In the genomic region with DNA sequence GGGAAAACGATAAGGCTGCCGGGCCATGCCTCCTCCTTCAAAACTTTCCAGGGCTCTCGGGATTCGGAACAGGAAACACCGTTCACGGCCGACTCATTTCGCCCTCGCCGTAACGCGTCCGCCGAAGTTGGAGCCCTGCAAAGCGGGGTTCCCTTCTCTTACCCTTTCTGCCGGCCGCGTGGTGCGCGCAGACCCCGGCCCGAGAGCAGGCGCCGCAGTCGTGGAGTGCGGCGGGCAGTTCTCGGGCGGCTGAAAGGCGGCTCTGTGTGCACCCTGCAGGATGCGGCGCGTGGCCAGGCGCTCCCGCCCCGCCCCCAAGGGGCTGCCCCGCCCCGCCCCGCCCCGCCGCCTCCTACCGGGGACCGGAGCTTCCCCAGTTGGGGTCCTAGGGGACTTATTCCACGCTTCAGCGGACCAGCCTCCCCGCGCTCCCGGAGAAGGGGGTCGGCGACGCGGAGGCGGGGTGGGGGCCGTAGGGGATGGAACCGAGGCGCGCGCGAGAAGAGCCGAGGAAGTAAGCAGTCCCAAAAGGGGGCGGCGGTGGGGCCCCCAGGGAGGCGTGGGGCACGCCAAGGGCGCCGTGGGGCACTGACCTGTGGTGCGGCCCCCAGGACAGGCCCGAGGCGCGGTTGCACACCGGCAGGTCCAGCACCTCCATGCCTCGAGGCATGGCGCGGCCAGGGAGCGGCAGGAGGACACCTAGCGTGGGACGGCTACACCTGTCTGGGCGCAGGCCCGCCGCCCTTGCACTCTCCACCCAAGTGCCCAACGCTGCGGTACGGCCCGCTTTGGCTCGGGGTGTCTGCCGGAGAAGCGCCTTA, we compare ENCODE assay signal across 1 cellular context.
A peak's percentile ranks its signal among the peaks of the same experiment; 100 is the strongest.
TF ChIP-seq lines count a peak whose summit lies in the region.

A gene (minus strand): TSS at position 268 of the 821 bp plus-strand sequence. CDS start 241 bp downstream, at position 27.

TF ChIP-seq in HEK293, 187 proteins besides CTCF, POLR2A, EP300 and RAD21 (continued from another document and continues in another):
- TF ChIP-seq ZNF596 (tag by site-specific recombination; IDR thresholded peaks at IDR 0.05), result no peak
- no peak for TF ChIP-seq HOXD13 (CRISPR knock-in tag; IDR thresholded peaks at IDR 0.05; ENCODE audit: borderline replicate concordance)
- TF ChIP-seq ZNF2 (tag by site-specific recombination; IDR thresholded peaks at IDR 0.05), result 0 out of 2 replicates have a peak, but pooled peaks have one; percentile 11
- no peak for TF ChIP-seq OVOL3 (tag by site-specific recombination; IDR thresholded peaks at IDR 0.05)
- TF ChIP-seq, protein P1, sequence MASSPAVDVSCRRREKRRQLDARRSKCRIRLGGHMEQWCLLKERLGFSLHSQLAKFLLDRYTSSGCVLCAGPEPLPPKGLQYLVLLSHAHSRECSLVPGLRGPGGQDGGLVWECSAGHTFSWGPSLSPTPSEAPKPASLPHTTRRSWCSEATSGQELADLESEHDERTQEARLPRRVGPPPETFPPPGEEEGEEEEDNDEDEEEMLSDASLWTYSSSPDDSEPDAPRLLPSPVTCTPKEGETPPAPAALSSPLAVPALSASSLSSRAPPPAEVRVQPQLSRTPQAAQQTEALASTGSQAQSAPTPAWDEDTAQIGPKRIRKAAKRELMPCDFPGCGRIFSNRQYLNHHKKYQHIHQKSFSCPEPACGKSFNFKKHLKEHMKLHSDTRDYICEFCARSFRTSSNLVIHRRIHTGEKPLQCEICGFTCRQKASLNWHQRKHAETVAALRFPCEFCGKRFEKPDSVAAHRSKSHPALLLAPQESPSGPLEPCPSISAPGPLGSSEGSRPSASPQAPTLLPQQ (tag by site-specific recombination; IDR thresholded peaks at IDR 0.05), result peak; percentile 74
- no peak for TF ChIP-seq ZNF239 (tag by site-specific recombination; IDR thresholded peaks at IDR 0.05)
- no peak for TF ChIP-seq ZNF175 (tag by site-specific recombination; IDR thresholded peaks at IDR 0.05)
- no peak for TF ChIP-seq ZNF274 (IDR thresholded peaks at IDR 0.05; ENCODE audit: low read length)
- no peak for TF ChIP-seq ZNF274 (tag by site-specific recombination; IDR thresholded peaks at IDR 0.05; ENCODE audit: borderline replicate concordance)
- no peak for TF ChIP-seq ZNF433 (tag by site-specific recombination; IDR thresholded peaks at IDR 0.05; ENCODE audit: low read depth)
- TF ChIP-seq, protein P2, sequence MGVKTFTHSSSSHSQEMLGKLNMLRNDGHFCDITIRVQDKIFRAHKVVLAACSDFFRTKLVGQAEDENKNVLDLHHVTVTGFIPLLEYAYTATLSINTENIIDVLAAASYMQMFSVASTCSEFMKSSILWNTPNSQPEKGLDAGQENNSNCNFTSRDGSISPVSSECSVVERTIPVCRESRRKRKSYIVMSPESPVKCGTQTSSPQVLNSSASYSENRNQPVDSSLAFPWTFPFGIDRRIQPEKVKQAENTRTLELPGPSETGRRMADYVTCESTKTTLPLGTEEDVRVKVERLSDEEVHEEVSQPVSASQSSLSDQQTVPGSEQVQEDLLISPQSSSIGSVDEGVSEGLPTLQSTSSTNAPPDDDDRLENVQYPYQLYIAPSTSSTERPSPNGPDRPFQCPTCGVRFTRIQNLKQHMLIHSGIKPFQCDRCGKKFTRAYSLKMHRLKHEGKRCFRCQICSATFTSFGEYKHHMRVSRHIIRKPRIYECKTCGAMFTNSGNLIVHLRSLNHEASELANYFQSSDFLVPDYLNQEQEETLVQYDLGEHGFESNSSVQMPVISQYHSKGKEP (tag by site-specific recombination; IDR thresholded peaks at IDR 0.05), result no peak
- TF ChIP-seq, protein P3, sequence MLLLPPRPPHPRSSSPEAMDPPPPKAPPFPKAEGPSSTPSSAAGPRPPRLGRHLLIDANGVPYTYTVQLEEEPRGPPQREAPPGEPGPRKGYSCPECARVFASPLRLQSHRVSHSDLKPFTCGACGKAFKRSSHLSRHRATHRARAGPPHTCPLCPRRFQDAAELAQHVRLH (tag by site-specific recombination; IDR thresholded peaks at IDR 0.05), result no peak
- TF ChIP-seq, protein P4, sequence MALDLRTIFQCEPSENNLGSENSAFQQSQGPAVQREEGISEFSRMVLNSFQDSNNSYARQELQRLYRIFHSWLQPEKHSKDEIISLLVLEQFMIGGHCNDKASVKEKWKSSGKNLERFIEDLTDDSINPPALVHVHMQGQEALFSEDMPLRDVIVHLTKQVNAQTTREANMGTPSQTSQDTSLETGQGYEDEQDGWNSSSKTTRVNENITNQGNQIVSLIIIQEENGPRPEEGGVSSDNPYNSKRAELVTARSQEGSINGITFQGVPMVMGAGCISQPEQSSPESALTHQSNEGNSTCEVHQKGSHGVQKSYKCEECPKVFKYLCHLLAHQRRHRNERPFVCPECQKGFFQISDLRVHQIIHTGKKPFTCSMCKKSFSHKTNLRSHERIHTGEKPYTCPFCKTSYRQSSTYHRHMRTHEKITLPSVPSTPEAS (tag by site-specific recombination; IDR thresholded peaks at IDR 0.05), result no peak
- TF ChIP-seq SCRT2 (tag by site-specific recombination; IDR thresholded peaks at IDR 0.05), result no peak
- TF ChIP-seq, protein P5, sequence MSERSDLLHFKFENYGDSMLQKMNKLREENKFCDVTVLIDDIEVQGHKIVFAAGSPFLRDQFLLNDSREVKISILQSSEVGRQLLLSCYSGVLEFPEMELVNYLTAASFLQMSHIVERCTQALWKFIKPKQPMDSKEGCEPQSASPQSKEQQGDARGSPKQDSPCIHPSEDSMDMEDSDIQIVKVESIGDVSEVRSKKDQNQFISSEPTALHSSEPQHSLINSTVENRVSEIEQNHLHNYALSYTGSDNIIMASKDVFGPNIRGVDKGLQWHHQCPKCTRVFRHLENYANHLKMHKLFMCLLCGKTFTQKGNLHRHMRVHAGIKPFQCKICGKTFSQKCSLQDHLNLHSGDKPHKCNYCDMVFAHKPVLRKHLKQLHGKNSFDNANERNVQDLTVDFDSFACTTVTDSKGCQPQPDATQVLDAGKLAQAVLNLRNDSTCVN (tag by site-specific recombination; optimal IDR thresholded peaks at IDR 0.05), result peak; percentile 72
- no peak for TF ChIP-seq ZNF324 (tag by site-specific recombination; IDR thresholded peaks at IDR 0.05)
- no peak for TF ChIP-seq ZNF391 (tag by site-specific recombination; IDR thresholded peaks at IDR 0.05; ENCODE audit: borderline replicate concordance, low read depth)
- no peak for TF ChIP-seq TRIM28 (IDR thresholded peaks at IDR 0.05; ENCODE audit: borderline replicate concordance, low read length)
- TF ChIP-seq ZIC2 (tag by site-specific recombination; IDR thresholded peaks at IDR 0.05), result peak; percentile 56; the same call in 1 of the 2 replicates
- TF ChIP-seq ZNF623 (tag by site-specific recombination; IDR thresholded peaks at IDR 0.05), result no peak
- no peak for TF ChIP-seq HOXC10 (CRISPR knock-in tag; IDR thresholded peaks at IDR 0.05)
- no peak for TF ChIP-seq ZNF292 (tag by site-specific recombination; IDR thresholded peaks at IDR 0.05; ENCODE audit: borderline replicate concordance, low read depth)
- TF ChIP-seq, protein P6, sequence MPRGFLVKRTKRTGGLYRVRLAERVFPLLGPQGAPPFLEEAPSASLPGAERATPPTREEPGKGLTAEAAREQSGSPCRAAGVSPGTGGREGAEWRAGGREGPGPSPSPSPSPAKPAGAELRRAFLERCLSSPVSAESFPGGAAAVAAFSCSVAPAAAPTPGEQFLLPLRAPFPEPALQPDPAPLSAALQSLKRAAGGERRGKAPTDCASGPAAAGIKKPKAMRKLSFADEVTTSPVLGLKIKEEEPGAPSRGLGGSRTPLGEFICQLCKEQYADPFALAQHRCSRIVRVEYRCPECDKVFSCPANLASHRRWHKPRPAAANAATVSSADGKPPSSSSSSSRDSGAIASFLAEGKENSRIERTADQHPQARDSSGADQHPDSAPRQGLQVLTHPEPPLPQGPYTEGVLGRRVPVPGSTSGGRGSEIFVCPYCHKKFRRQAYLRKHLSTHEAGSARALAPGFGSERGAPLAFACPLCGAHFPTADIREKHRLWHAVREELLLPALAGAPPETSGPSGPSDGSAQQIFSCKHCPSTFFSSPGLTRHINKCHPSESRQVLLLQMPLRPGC (tag by site-specific recombination; IDR thresholded peaks at IDR 0.05), result no peak
- no peak for TF ChIP-seq ZNF23 (tag by site-specific recombination; IDR thresholded peaks at IDR 0.05; ENCODE audit: borderline replicate concordance)
- TF ChIP-seq GLIS2 (tag by site-specific recombination; IDR thresholded peaks at IDR 0.05), result peak; percentile 91
- TF ChIP-seq ZBTB20 (tag by site-specific recombination; IDR thresholded peaks at IDR 0.05), result peak; percentile 71
- no peak for TF ChIP-seq ZNF768 (tag by site-specific recombination; IDR thresholded peaks at IDR 0.05)
- no peak for TF ChIP-seq GLI4 (tag by site-specific recombination; IDR thresholded peaks at IDR 0.05)
- peak; percentile 54 for TF ChIP-seq ZNF341 (tag by site-specific recombination; IDR thresholded peaks at IDR 0.05; ENCODE audit: low read depth)
- TF ChIP-seq GLIS1 (tag by site-specific recombination; IDR thresholded peaks at IDR 0.05), result peak; percentile 65
- no peak for TF ChIP-seq ZNF10 (tag by site-specific recombination; IDR thresholded peaks at IDR 0.05)
- TF ChIP-seq, protein P7, sequence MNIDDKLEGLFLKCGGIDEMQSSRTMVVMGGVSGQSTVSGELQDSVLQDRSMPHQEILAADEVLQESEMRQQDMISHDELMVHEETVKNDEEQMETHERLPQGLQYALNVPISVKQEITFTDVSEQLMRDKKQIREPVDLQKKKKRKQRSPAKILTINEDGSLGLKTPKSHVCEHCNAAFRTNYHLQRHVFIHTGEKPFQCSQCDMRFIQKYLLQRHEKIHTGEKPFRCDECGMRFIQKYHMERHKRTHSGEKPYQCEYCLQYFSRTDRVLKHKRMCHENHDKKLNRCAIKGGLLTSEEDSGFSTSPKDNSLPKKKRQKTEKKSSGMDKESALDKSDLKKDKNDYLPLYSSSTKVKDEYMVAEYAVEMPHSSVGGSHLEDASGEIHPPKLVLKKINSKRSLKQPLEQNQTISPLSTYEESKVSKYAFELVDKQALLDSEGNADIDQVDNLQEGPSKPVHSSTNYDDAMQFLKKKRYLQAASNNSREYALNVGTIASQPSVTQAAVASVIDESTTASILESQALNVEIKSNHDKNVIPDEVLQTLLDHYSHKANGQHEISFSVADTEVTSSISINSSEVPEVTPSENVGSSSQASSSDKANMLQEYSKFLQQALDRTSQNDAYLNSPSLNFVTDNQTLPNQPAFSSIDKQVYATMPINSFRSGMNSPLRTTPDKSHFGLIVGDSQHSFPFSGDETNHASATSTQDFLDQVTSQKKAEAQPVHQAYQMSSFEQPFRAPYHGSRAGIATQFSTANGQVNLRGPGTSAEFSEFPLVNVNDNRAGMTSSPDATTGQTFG (tag by site-specific recombination; IDR thresholded peaks at IDR 0.05; ENCODE audit: borderline replicate concordance), result no peak
- no peak for TF ChIP-seq ZNF629 (tag by site-specific recombination; IDR thresholded peaks at IDR 0.05)
- peak; percentile 89 for TF ChIP-seq ZNF335 (tag by site-specific recombination; conservative IDR thresholded peaks at IDR 0.05)
- no peak for TF ChIP-seq ZNF16 (tag by site-specific recombination; IDR thresholded peaks at IDR 0.05; ENCODE audit: low read depth)
- TF ChIP-seq, protein P8, sequence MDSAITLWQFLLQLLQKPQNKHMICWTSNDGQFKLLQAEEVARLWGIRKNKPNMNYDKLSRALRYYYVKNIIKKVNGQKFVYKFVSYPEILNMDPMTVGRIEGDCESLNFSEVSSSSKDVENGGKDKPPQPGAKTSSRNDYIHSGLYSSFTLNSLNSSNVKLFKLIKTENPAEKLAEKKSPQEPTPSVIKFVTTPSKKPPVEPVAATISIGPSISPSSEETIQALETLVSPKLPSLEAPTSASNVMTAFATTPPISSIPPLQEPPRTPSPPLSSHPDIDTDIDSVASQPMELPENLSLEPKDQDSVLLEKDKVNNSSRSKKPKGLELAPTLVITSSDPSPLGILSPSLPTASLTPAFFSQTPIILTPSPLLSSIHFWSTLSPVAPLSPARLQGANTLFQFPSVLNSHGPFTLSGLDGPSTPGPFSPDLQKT (IDR thresholded peaks at IDR 0.05; ENCODE audit: borderline replicate concordance, low read depth, low read length), result no peak
- no peak for TF ChIP-seq ZNF140 (tag by site-specific recombination; IDR thresholded peaks at IDR 0.05)
- TF ChIP-seq ZNF747 (tag by site-specific recombination; IDR thresholded peaks at IDR 0.05), result no peak
- TF ChIP-seq WT1 (tag by site-specific recombination; IDR thresholded peaks at IDR 0.05), result no peak
- TF ChIP-seq ZEB2 (tag by site-specific recombination; IDR thresholded peaks at IDR 0.05), result peak; percentile 16; the same call in 1 of the 2 replicates
- TF ChIP-seq ZNF529 (tag by site-specific recombination; IDR thresholded peaks at IDR 0.05; ENCODE audit: insufficient replicate concordance), result no peak
- TF ChIP-seq, protein P9, sequence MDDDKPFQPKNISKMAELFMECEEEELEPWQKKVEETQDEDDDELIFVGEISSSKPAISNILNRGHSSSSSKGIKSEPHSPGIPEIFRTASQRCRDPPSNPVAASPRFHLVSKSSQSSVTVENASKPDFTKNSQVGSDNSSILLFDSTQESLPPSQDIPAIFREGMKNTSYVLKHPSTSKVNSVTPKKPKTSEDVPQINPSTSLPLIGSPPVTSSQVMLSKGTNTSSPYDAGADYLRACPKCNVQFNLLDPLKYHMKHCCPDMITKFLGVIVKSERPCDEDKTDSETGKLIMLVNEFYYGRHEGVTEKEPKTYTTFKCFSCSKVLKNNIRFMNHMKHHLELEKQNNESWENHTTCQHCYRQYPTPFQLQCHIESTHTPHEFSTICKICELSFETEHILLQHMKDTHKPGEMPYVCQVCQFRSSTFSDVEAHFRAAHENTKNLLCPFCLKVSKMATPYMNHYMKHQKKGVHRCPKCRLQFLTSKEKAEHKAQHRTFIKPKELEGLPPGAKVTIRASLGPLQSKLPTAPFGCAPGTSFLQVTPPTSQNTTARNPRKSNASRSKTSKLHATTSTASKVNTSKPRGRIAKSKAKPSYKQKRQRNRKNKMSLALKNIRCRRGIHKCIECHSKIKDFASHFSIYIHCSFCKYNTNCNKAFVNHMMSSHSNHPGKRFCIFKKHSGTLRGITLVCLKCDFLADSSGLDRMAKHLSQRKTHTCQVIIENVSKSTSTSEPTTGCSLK (tag by site-specific recombination; IDR thresholded peaks at IDR 0.05), result no peak
- TF ChIP-seq, protein P10, sequence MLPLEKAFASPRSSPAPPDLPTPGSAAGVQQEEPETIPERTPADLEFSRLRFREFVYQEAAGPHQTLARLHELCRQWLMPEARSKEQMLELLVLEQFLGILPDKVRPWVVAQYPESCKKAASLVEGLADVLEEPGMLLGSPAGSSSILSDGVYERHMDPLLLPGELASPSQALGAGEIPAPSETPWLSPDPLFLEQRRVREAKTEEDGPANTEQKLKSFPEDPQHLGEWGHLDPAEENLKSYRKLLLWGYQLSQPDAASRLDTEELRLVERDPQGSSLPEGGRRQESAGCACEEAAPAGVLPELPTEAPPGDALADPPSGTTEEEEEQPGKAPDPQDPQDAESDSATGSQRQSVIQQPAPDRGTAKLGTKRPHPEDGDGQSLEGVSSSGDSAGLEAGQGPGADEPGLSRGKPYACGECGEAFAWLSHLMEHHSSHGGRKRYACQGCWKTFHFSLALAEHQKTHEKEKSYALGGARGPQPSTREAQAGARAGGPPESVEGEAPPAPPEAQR (tag by site-specific recombination; IDR thresholded peaks at IDR 0.05), result no peak
- TF ChIP-seq ZNF514 (tag by site-specific recombination; IDR thresholded peaks at IDR 0.05), result no peak
- no peak for TF ChIP-seq ZNF654 (tag by site-specific recombination; IDR thresholded peaks at IDR 0.05; ENCODE audit: low read depth)
- TF ChIP-seq FEZF1 (tag by site-specific recombination; IDR thresholded peaks at IDR 0.05), result no peak
- no peak for TF ChIP-seq ZNF707 (tag by site-specific recombination; IDR thresholded peaks at IDR 0.05)
- no peak for TF ChIP-seq ZNF221 (tag by site-specific recombination; IDR thresholded peaks at IDR 0.05; ENCODE audit: borderline replicate concordance)
- no peak for TF ChIP-seq ZNF311 (tag by site-specific recombination; IDR thresholded peaks at IDR 0.05; ENCODE audit: borderline replicate concordance)
- TF ChIP-seq ZNF555 (tag by site-specific recombination; conservative IDR thresholded peaks at IDR 0.05), result no peak
- peak; percentile 34; the same call in 1 of the 2 replicates for TF ChIP-seq YY2 (tag by site-specific recombination; IDR thresholded peaks at IDR 0.05)
